Comparison of ENCODE assay signal across 7 cellular contexts in genomic region chr2:43446755-43447154, GRCh38.
DNase-seq lines count a peak whose midpoint lies in the region; ATAC-seq, FAIRE-seq and TF ChIP-seq lines count a peak whose summit lies in the region.
"Not testable (repeated sequence)": the region's sequence is repeated elsewhere in the genome, so short reads cannot be mapped to it uniquely, and the experiment has no call there.

No MANE protein-coding gene starts in this region.

- TF ChIP-seq CTCF in A673 (conservative IDR thresholded peaks at IDR 0.05; ENCODE audit: low read depth, low read length) = peak; percentile 49
- TF ChIP-seq CTCF in GM23338 (conservative IDR thresholded peaks at IDR 0.05; ENCODE audit: low read depth in 2 of 2) = peak in 1 of 2 experiments; percentile 43; a peak in 2 of 4 replicates
- peak; percentile 70 for TF ChIP-seq CTCF in endodermal cell (conservative IDR thresholded peaks at IDR 0.05)
- TF ChIP-seq CTCF in HepG2 (CRISPR knock-in tag; IDR thresholded peaks at IDR 0.05) = not testable (repeated sequence)
- TF ChIP-seq CTCF in progenitor cell of endocrine pancreas (IDR thresholded peaks at IDR 0.05; ENCODE audit: unreplicated experiment) = peak; percentile 22

- peaks cover 57% of the 10 kb centered on the region for H3K4me1 Mint-ChIP-seq in GM23338
- peaks cover 11% of the 10 kb centered on the region for H3K4me1 Mint-ChIP-seq in T-helper 17 cell
- peaks cover 85% of the 10 kb centered on the region for H3K4me1 Mint-ChIP-seq in endodermal cell
- peaks cover 40% of the 10 kb centered on the region for H3K4me1 Mint-ChIP-seq in progenitor cell of endocrine pancreas (ENCODE audit: low read depth)

- H3K9me3 ChIP-seq in A673 (ENCODE audit: low read depth, low read length, poor library complexity, severe bottlenecking); T-helper 17 cell (ENCODE audit: control insufficient read depth, low read length, poor library complexity, severe bottlenecking); endodermal cell (ENCODE audit: control insufficient read depth, low read length); HepG2 (ENCODE audit: low read length): not testable (repeated sequence)

- not testable (repeated sequence) for H3K9me2 ChIP-seq in GM23338 (ENCODE audit: insufficient read depth)

- H4K20me1 ChIP-seq in GM23338 (replicated peaks; ENCODE audit: insufficient read depth); HepG2 (ENCODE audit: insufficient read depth, low read length): not testable (repeated sequence)

- 76 to 91% methylated on average over 3 to 4 of the region's 4 CpGs for WGBS in endodermal cell (ENCODE audit: insufficient coverage in 1 of 2, insufficient read length in 1 of 2), 2 experiments
- 97% methylated on average over 4 of the region's 4 CpGs for WGBS in HepG2 (ENCODE audit: low lambda C conversion rate)

- not testable (repeated sequence) for H3K79me2 ChIP-seq in GM23338 (replicated peaks; ENCODE audit: insufficient read depth); HepG2 (ENCODE audit: insufficient read depth, low read length)

- in situ Hi-C loops in HepG2 (cut with HindIII; ENCODE audit: extremely low pct_ligation_motif_present, low pct_unique_long_range_greater_than_20kb) = not testable (repeated sequence)

- CTCF ChIA-PET in A673 (lab: Charles Lee) = interaction anchor here (1.0 kb wide), 1 partner anchor 123 kb away, joined by 3 read pairs; no protein-coding TSS in a partner anchor
- CTCF ChIA-PET in HepG2 (lab: Yijun Ruan, JAX; ENCODE audit: low intra/inter-chr PET ratio, low total read pairs) = not testable (repeated sequence)

- DNase-seq in A673 (ENCODE audit: low spot score) (peak; percentile 72), GM23338 (ENCODE audit: low spot score) (peak; percentile 38), NCI-H82 (lab: John Stamatoyannopoulos, UW) (peak; percentile 69)
- not testable (repeated sequence) for DNase-seq in T-helper 17 cell; endodermal cell; HepG2 (ENCODE audit: low spot score); progenitor cell of endocrine pancreas (ENCODE audit: low spot score, unreplicated experiment)

- intact Hi-C loops in A673 (cut with micrococcal nuclease; ENCODE audit: unreplicated experiment); HepG2 (cut with micrococcal nuclease; ENCODE audit: unreplicated experiment): not testable (repeated sequence)

- H3F3A ChIP-seq in GM23338 (replicated peaks; ENCODE audit: low read depth) = not testable (repeated sequence)

- not testable (repeated sequence) for TF ChIP-seq RAD21 in HepG2 (CRISPR knock-in tag; IDR thresholded peaks at IDR 0.05)

- not testable (repeated sequence) for H3K4me3 Mint-ChIP-seq in GM23338; T-helper 17 cell; endodermal cell; progenitor cell of endocrine pancreas (ENCODE audit: low read depth)

- not testable (repeated sequence) for H3K27ac ChIP-seq in A673 (ENCODE audit: low read depth, low read length, poor library complexity, severe bottlenecking); GM23338 (ENCODE audit: low read depth); endodermal cell (ENCODE audit: low read depth, low read length); HepG2 (ENCODE audit: extremely low read length, insufficient read depth, low read length)

- TF ChIP-seq EP300 in HepG2 (IDR thresholded peaks at IDR 0.05; ENCODE audit: low read depth in 2 of 2, low read length in 2 of 2); HepG2 (CRISPR knock-in tag; IDR thresholded peaks at IDR 0.05; ENCODE audit: borderline replicate concordance): not testable (repeated sequence)

- H3K4me1 ChIP-seq in A673 (ENCODE audit: insufficient read depth, low read length, poor library complexity, severe bottlenecking) (peaks cover 22% of the 10 kb centered on the region), GM23338 (ENCODE audit: insufficient read depth) (peaks cover 29% of the 10 kb centered on the region), endodermal cell (ENCODE audit: control insufficient read depth, insufficient read depth, low read length) (peaks cover 19% of the 10 kb centered on the region), HepG2 (ENCODE audit: insufficient read depth, low read length) (peaks cover 74% of the 10 kb centered on the region)

- not testable (repeated sequence) for FAIRE-seq in HepG2 (lab: Jason Lieb, UNC)

- H3K27me3 ChIP-seq in A673 (replicated peaks; ENCODE audit: insufficient read depth, low read depth, low read length, poor library complexity); GM23338 (ENCODE audit: insufficient read depth); endodermal cell (ENCODE audit: control insufficient read depth, insufficient read depth, low read length, poor library complexity, severe bottlenecking); HepG2 (ENCODE audit: control insufficient read depth in 1 of 2, insufficient read depth in 2 of 2, low read length in 2 of 2): not testable (repeated sequence)

- not testable (repeated sequence) for TF ChIP-seq POLR2A in HepG2 (IDR thresholded peaks at IDR 0.05; ENCODE audit: insufficient read depth in 1 of 2, low read depth in 2 of 2, low read length in 2 of 2)

- H3K27me3 Mint-ChIP-seq in GM23338 (ENCODE audit: insufficient read depth, low read depth, poor library complexity); T-helper 17 cell; endodermal cell (ENCODE audit: insufficient read depth); progenitor cell of endocrine pancreas: not testable (repeated sequence)

- not testable (repeated sequence) for H2AFZ ChIP-seq in GM23338; HepG2 (ENCODE audit: low read length)

- H3K9ac ChIP-seq in endodermal cell (ENCODE audit: extremely low read depth, low read length, poor library complexity, severe bottlenecking); HepG2 (ENCODE audit: insufficient read depth, low read depth, low read length): not testable (repeated sequence)

- H3K4me2 ChIP-seq in GM23338; HepG2 (ENCODE audit: low read depth, low read length): not testable (repeated sequence)

- H3K9me3 Mint-ChIP-seq in GM23338; endodermal cell; progenitor cell of endocrine pancreas (ENCODE audit: low read depth): not testable (repeated sequence)

- not testable (repeated sequence) for ATAC-seq in GM23338, T-helper 17 cell, HepG2

- H3K36me3 Mint-ChIP-seq in GM23338 (ENCODE audit: low read depth); T-helper 17 cell (ENCODE audit: low read depth); endodermal cell (ENCODE audit: low read depth): not testable (repeated sequence)
- peaks cover 13% of the 10 kb centered on the region for H3K36me3 Mint-ChIP-seq in progenitor cell of endocrine pancreas (ENCODE audit: insufficient read depth)

- not testable (repeated sequence) for H3K27ac Mint-ChIP-seq in GM23338, endodermal cell, progenitor cell of endocrine pancreas
- peak overlapping the region; percentile 27 for H3K27ac Mint-ChIP-seq in T-helper 17 cell

- BruUV-seq in A673 (replicated peaks; lab: Mats Ljungman, UMichigan); HepG2 (replicated peaks; lab: Mats Ljungman, UMichigan): not testable (repeated sequence)

- not testable (repeated sequence) for H3K4me3 ChIP-seq in A673 (ENCODE audit: low read depth, low read length, poor library complexity, severe bottlenecking); GM23338; endodermal cell (ENCODE audit: low read length); HepG2 (replicated peaks in 1 of 3; ENCODE audit: insufficient read depth in 1 of 3, low read depth in 2 of 3, low read length in 3 of 3)

- H3K36me3 ChIP-seq in A673 (ENCODE audit: insufficient read depth, low read length, poor library complexity, severe bottlenecking); GM23338 (ENCODE audit: insufficient read depth); endodermal cell (ENCODE audit: control insufficient read depth, insufficient read depth, low read length); HepG2 (replicated peaks in 1 of 2; ENCODE audit: control insufficient read depth in 1 of 2, insufficient read depth in 2 of 2, low read length in 2 of 2): not testable (repeated sequence)

- POLR2A ChIA-PET in A673 (lab: Charles Lee; ENCODE audit: low non-redundant PET); HepG2 (lab: Yijun Ruan, JAX): not testable (repeated sequence)

TF ChIP-seq in HepG2, 621 proteins besides CTCF, POLR2A, EP300 and RAD21:
- TF ChIP-seq STAG1 (CRISPR knock-in tag; IDR thresholded peaks at IDR 0.05) = 0 out of 2 replicates have a peak, but pooled peaks have one; percentile 5
